Comparison of ENCODE assay signal across 21 cellular contexts in genomic region chr1:23646571-23646970, GRCh38. TPM values are rescaled to one million over a fixed set of nuclear protein-coding genes. Genes with fewer than 3 reads are reported as not detected.
DNase-seq lines count a peak whose midpoint lies in the region; ATAC-seq and TF ChIP-seq lines count a peak whose summit lies in the region.
"Had no signal": no experiment of that assay in that cellular context is flagged by ENCODE, and none has a peak within 500 bp of the region (broad histone marks: within the 10 kb centered on the region; RNA-seq: fewer than 3 reads in every experiment).

No MANE protein-coding gene starts in this region.

- CTCF ChIA-PET in OCI-LY7 (lab: Charles Lee; ENCODE audit: unreplicated experiment): no interaction called here

- intact Hi-C loops in OCI-LY7 (cut with micrococcal nuclease; ENCODE audit: unreplicated experiment): no loop called here
- intact Hi-C loops in vagina (cut with DNase I): no loop called here

- H3K27me3 Mint-ChIP-seq in nephron progenitor cell (ENCODE audit: low read depth, poor library complexity): peaks cover 14% of the 10 kb centered on the region

- no peak overlapping the region for H3K27ac ChIP-seq in Karpas-422 (ENCODE audit: low read length)
- peak overlapping the region; percentile 92 for H3K27ac ChIP-seq in OCI-LY7 (ENCODE audit: low read depth, low read length, poor library complexity, severe bottlenecking)
- no peak overlapping the region for H3K27ac ChIP-seq in coronary artery
- no peak overlapping the region for H3K27ac ChIP-seq in vagina
- H3K27ac ChIP-seq: A549; BLaER1 treated with 17β-estradiol and CSF1 and Interleukin-3, amounts not matched to agents 10 nM and 100 nM had no signal

- no peak for ATAC-seq in HG02938 (IDR thresholded peaks at IDR 0.05; ENCODE audit: unreplicated experiment)
- ATAC-seq: A549 had no signal

- no peaks in the 10 kb centered on the region for H3K4me1 ChIP-seq in Karpas-422 (ENCODE audit: low read length)
- peaks cover 83% of the 10 kb centered on the region for H3K4me1 ChIP-seq in OCI-LY7 (ENCODE audit: insufficient read depth, low read length, poor library complexity, severe bottlenecking)
- H3K4me1 ChIP-seq in vagina: no peaks in the 10 kb centered on the region
- H3K4me1 ChIP-seq: HAP-1 had no signal

- H2AFZ ChIP-seq in Karpas-422 (ENCODE audit: low read length) (no peak overlapping the region), OCI-LY7 (ENCODE audit: low read length) (no peak overlapping the region)

- DNase-seq in Karpas-422 (peak; percentile 37), OCI-LY7 (ENCODE audit: low spot score) (no peak), nephron progenitor cell (no peak), C1 segment of cervical spinal cord (lab: John Stamatoyannopoulos, UW) (no peak), coronary artery (ENCODE audit: low spot score) (no peak), vagina (ENCODE audit: extremely low spot score in 2 of 2) (no peak)
- DNase-seq: 8988T; ACHN; AML-193; BE2C; Calu3; CD4-positive, alpha-beta memory T cell; COR-L47; DMS53; DMS79 treated with DMSO at 0.1 percent for 48 hours; GOT3; HFFc6 had no signal

- H3K4me2 ChIP-seq in Karpas-422 (ENCODE audit: low read depth, low read length, poor library complexity, severe bottlenecking) (no peak overlapping the region), OCI-LY7 (ENCODE audit: low read length) (peak overlapping the region; percentile 70)
- H3K4me2 ChIP-seq: A549; BLaER1 treated with 17β-estradiol and CSF1 and Interleukin-3, amounts not matched to agents 10 nM and 100 nM had no signal

- BruUV-seq in OCI-LY7 (replicated peaks; lab: Mats Ljungman, UMichigan): no TSS peak

- H3K9me2 ChIP-seq in Karpas-422 (replicated peaks; ENCODE audit: insufficient read depth, low read length): no peaks in the 10 kb centered on the region
- no peaks in the 10 kb centered on the region for H3K9me2 ChIP-seq in OCI-LY7 (ENCODE audit: insufficient read depth, low read length)

- H3K79me2 ChIP-seq in Karpas-422 (ENCODE audit: low read length) (no peaks in the 10 kb centered on the region), OCI-LY7 (ENCODE audit: insufficient read depth, low read depth, low read length) (no peaks in the 10 kb centered on the region)

- POLR2A ChIA-PET in OCI-LY7 (lab: Charles Lee): interaction anchor here (0.5 to 1.7 kb wide), 4 partner anchors 14 to 308 kb away, joined by 3 to 4 read pairs (median 3); no protein-coding TSS in a partner anchor

- no peaks in the 10 kb centered on the region for H3K27me3 ChIP-seq in Karpas-422 (ENCODE audit: low read length)
- no peaks in the 10 kb centered on the region for H3K27me3 ChIP-seq in vagina
- H3K27me3 ChIP-seq: BE2C; BLaER1 treated with 17β-estradiol and CSF1 and Interleukin-3, amounts not matched to agents 10 nM and 100 nM had no signal

- H3K4me3 ChIP-seq in Karpas-422 (ENCODE audit: low read length) (no peak overlapping the region), OCI-LY7 (ENCODE audit: low read depth, low read length, poor library complexity, severe bottlenecking) (no peak overlapping the region), coronary artery (no peak overlapping the region), vagina (no peak overlapping the region)
- H3K4me3 ChIP-seq: A549; BLaER1 treated with 17β-estradiol and CSF1 and Interleukin-3, amounts not matched to agents 10 nM and 100 nM; HAP-1 had no signal

- H3K9me3 Mint-ChIP-seq in nephron progenitor cell: peaks cover 4% of the 10 kb centered on the region
- H3K9me3 Mint-ChIP-seq: CD4-positive, alpha-beta memory T cell; HFFc6 had no signal

- TF ChIP-seq POLR2A in vagina (IDR thresholded peaks at IDR 0.05): no peak

- no peak overlapping the region for H3K27ac Mint-ChIP-seq in nephron progenitor cell
- H3K27ac Mint-ChIP-seq: HFFc6 had no signal

- H3K4me3 Mint-ChIP-seq in nephron progenitor cell: peak overlapping the region; percentile 7
- H3K4me3 Mint-ChIP-seq: CD4-positive, alpha-beta memory T cell; HFFc6 had no signal

- H3K4me1 Mint-ChIP-seq in nephron progenitor cell: peaks cover 65% of the 10 kb centered on the region
- H3K4me1 Mint-ChIP-seq: CD4-positive, alpha-beta memory T cell had no signal

- no peaks in the 10 kb centered on the region for H3K9me3 ChIP-seq in Karpas-422 (ENCODE audit: low read length)
- H3K9me3 ChIP-seq in OCI-LY7 (ENCODE audit: low read length): no peaks in the 10 kb centered on the region
- no peaks in the 10 kb centered on the region for H3K9me3 ChIP-seq in vagina
- H3K9me3 ChIP-seq: A549, BE2C, HAP-1 had no signal

- H3K36me3 ChIP-seq in Karpas-422 (ENCODE audit: insufficient read depth, low read length) (no peaks in the 10 kb centered on the region), OCI-LY7 (ENCODE audit: insufficient read depth, low read length) (peaks cover 16% of the 10 kb centered on the region; the same call in 1 of the 2 replicates), vagina (no peaks in the 10 kb centered on the region)
- H3K36me3 ChIP-seq: BE2C; BLaER1 treated with 17β-estradiol and CSF1 and Interleukin-3, amounts not matched to agents 10 nM and 100 nM; HAP-1 had no signal

- H3K36me3 Mint-ChIP-seq in nephron progenitor cell (ENCODE audit: low read depth): no peaks in the 10 kb centered on the region
- H3K36me3 Mint-ChIP-seq: CD4-positive, alpha-beta memory T cell had no signal

- TF ChIP-seq CTCF in OCI-LY7 (conservative IDR thresholded peaks at IDR 0.05; ENCODE audit: low read length): no peak
- TF ChIP-seq CTCF in nephron progenitor cell (IDR thresholded peaks at IDR 0.05): no peak
- no peak for TF ChIP-seq CTCF in coronary artery (IDR thresholded peaks at IDR 0.05)
- no peak for TF ChIP-seq CTCF in vagina (IDR thresholded peaks at IDR 0.05)

- H4K20me1 ChIP-seq in Karpas-422 (ENCODE audit: insufficient read depth, low read depth, low read length) (no peaks in the 10 kb centered on the region), OCI-LY7 (ENCODE audit: insufficient read depth, low read length) (no peaks in the 10 kb centered on the region)
- H4K20me1 ChIP-seq: BLaER1 treated with 17β-estradiol and CSF1 and Interleukin-3, amounts not matched to agents 10 nM and 100 nM had no signal

- no peak overlapping the region for H3K9ac ChIP-seq in Karpas-422 (ENCODE audit: low read length)
- H3K9ac ChIP-seq: BLaER1 treated with 17β-estradiol and CSF1 and Interleukin-3, amounts not matched to agents 10 nM and 100 nM had no signal

RNA-seq across cellular contexts. Expression of gene RPL11, which starts 45.0 kb away (rescaled TPM):
- total RNA-seq in Karpas-422 (2014; rRNA removed; shearing (Covaris generic); ENCODE audit: low replicate concordance): 1,479 and 2,277 TPM in 2 replicates
- 1,891 and 2,496 TPM in 2 replicates for total RNA-seq in OCI-LY7 (2014; rRNA removed; shearing (Covaris generic))
- total RNA-seq in OCI-LY7 (2022) (1,767 and 1,774 TPM in 2 replicates), vagina (948 TPM)
